1 cellular context compared by ENCODE assay signal in genomic region chr1:11934295-11935039, GRCh38.
TF ChIP-seq lines count a peak whose summit lies in the region.

PLOD1 (plus strand) TSS chr1:11934717; CDS start chr1:11934780, 63 bp downstream.

TF ChIP-seq in K562, 482 proteins besides CTCF, POLR2A, EP300 and RAD21 (continued from another document and continues in another):
- peak; percentile 82 for TF ChIP-seq STAT6 (CRISPR knock-in tag; IDR thresholded peaks at IDR 0.05)
- no peak for TF ChIP-seq ZNF316 (IDR thresholded peaks at IDR 0.05)
- no peak for TF ChIP-seq SETDB1 (IDR thresholded peaks at IDR 0.05; ENCODE audit: low read length)
- no peak for TF ChIP-seq THRA (IDR thresholded peaks at IDR 0.05)
- no peak for TF ChIP-seq ZNF133 (CRISPR knock-in tag; IDR thresholded peaks at IDR 0.05)
- no peak; the same call in 1 of the 2 replicates for TF ChIP-seq TEAD4 (IDR thresholded peaks at IDR 0.05; ENCODE audit: low read length)
- TF ChIP-seq TEAD4 (CRISPR knock-in tag; IDR thresholded peaks at IDR 0.05; ENCODE audit: borderline replicate concordance): no peak
- TF ChIP-seq TFE3 (CRISPR knock-in tag; IDR thresholded peaks at IDR 0.05): no peak
- peak; percentile 69 for TF ChIP-seq TBP (optimal IDR thresholded peaks at IDR 0.05; ENCODE audit: low read depth, low read length)
- no peak; the same call in 1 of the 2 replicates for TF ChIP-seq KLF1 (tag; IDR thresholded peaks at IDR 0.05)
- TF ChIP-seq TAF9B (IDR thresholded peaks at IDR 0.05; ENCODE audit: partially characterized antibody): no peak
- peak; percentile 80 for TF ChIP-seq RNF2 (IDR thresholded peaks at IDR 0.05)
- peak; percentile 42 to 64; a peak in 3 of 4 replicates for TF ChIP-seq SIN3A (IDR thresholded peaks at IDR 0.05; ENCODE audit: borderline replicate concordance in 2 of 2, control insufficient read depth in 1 of 2, low read depth in 2 of 2, low read length in 2 of 2)
- TF ChIP-seq, protein P1, sequence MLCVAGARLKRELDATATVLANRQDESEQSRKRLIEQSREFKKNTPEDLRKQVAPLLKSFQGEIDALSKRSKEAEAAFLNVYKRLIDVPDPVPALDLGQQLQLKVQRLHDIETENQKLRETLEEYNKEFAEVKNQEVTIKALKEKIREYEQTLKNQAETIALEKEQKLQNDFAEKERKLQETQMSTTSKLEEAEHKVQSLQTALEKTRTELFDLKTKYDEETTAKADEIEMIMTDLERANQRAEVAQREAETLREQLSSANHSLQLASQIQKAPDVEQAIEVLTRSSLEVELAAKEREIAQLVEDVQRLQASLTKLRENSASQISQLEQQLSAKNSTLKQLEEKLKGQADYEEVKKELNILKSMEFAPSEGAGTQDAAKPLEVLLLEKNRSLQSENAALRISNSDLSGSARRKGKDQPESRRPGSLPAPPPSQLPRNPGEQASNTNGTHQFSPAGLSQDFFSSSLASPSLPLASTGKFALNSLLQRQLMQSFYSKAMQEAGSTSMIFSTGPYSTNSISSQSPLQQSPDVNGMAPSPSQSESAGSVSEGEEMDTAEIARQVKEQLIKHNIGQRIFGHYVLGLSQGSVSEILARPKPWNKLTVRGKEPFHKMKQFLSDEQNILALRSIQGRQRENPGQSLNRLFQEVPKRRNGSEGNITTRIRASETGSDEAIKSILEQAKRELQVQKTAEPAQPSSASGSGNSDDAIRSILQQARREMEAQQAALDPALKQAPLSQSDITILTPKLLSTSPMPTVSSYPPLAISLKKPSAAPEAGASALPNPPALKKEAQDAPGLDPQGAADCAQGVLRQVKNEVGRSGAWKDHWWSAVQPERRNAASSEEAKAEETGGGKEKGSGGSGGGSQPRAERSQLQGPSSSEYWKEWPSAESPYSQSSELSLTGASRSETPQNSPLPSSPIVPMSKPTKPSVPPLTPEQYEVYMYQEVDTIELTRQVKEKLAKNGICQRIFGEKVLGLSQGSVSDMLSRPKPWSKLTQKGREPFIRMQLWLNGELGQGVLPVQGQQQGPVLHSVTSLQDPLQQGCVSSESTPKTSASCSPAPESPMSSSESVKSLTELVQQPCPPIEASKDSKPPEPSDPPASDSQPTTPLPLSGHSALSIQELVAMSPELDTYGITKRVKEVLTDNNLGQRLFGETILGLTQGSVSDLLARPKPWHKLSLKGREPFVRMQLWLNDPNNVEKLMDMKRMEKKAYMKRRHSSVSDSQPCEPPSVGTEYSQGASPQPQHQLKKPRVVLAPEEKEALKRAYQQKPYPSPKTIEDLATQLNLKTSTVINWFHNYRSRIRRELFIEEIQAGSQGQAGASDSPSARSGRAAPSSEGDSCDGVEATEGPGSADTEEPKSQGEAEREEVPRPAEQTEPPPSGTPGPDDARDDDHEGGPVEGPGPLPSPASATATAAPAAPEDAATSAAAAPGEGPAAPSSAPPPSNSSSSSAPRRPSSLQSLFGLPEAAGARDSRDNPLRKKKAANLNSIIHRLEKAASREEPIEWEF (CRISPR knock-in tag; IDR thresholded peaks at IDR 0.05): no peak
- TF ChIP-seq AFF1 (IDR thresholded peaks at IDR 0.05; ENCODE audit: low read depth in 1 of 2, partially characterized antibody in 2 of 2): peak in 1 of 2 experiments; percentile 74
- no peak; the same call in 1 of the 2 replicates for TF ChIP-seq NFIC (IDR thresholded peaks at IDR 0.05)
- no peak for TF ChIP-seq SRSF3 (IDR thresholded peaks at IDR 0.05; ENCODE audit: insufficient read depth, low read length)
- TF ChIP-seq HNRNPL (IDR thresholded peaks at IDR 0.05; ENCODE audit: low read depth, low read length): peak; percentile 84
- TF ChIP-seq POU5F1 (IDR thresholded peaks at IDR 0.05; ENCODE audit: borderline replicate concordance, low read depth, low read length, partially characterized antibody): no peak
- TF ChIP-seq RFX5 (IDR thresholded peaks at IDR 0.05; ENCODE audit: low read depth, low read length): no peak
- TF ChIP-seq ZZZ3 (IDR thresholded peaks at IDR 0.05): no peak
- TF ChIP-seq ZNF280B (CRISPR knock-in tag; IDR thresholded peaks at IDR 0.05): no peak
- peak; percentile 57 to 71 for TF ChIP-seq E2F6 (IDR thresholded peaks at IDR 0.05; ENCODE audit: borderline replicate concordance in 1 of 2, extremely low read depth in 1 of 2, insufficient read depth in 1 of 2, insufficient read length in 1 of 2, low read depth in 1 of 2, low read length in 1 of 2, poor library complexity in 1 of 2, severe bottlenecking in 1 of 2)
- TF ChIP-seq MYC (IDR thresholded peaks at IDR 0.05; ENCODE audit: low read depth, low read length): peak; percentile 84
- TF ChIP-seq MYC (CRISPR knock-in tag; IDR thresholded peaks at IDR 0.05; ENCODE audit: borderline replicate concordance, low read depth): peak; percentile 65; the same call in 1 of the 2 replicates
- TF ChIP-seq HMG20A (CRISPR knock-in tag; conservative IDR thresholded peaks at IDR 0.05): no peak
- peak; percentile 42; the same call in 1 of the 2 replicates for TF ChIP-seq GTF2E2 (tag; IDR thresholded peaks at IDR 0.05)
- no peak; the same call in 1 of the 2 replicates for TF ChIP-seq ZBTB2 (IDR thresholded peaks at IDR 0.05)
- TF ChIP-seq ZNF696 (CRISPR knock-in tag; conservative IDR thresholded peaks at IDR 0.05): no peak
- TF ChIP-seq GABPA (tag; conservative IDR thresholded peaks at IDR 0.05; ENCODE audit: low read depth): peak; percentile 15; the same call in 1 of the 2 replicates
- TF ChIP-seq FOXJ2 (tag; IDR thresholded peaks at IDR 0.05): no peak
- TF ChIP-seq ZNF143 (CRISPR knock-in tag; IDR thresholded peaks at IDR 0.05): no peak
- TF ChIP-seq PURB (CRISPR knock-in tag; IDR thresholded peaks at IDR 0.05; ENCODE audit: low read depth): no peak
- TF ChIP-seq ZKSCAN1 (IDR thresholded peaks at IDR 0.05; ENCODE audit: low read depth, low read length): peak; percentile 55; the same call in 1 of the 2 replicates
- no peak for TF ChIP-seq TCF3 (CRISPR knock-in tag; IDR thresholded peaks at IDR 0.05)
- no peak for TF ChIP-seq DNMT1 (IDR thresholded peaks at IDR 0.05)
- TF ChIP-seq ELF1 (tag; IDR thresholded peaks at IDR 0.05): peak; percentile 31; the same call in 1 of the 2 replicates
- TF ChIP-seq SMAD3 (CRISPR knock-in tag; conservative IDR thresholded peaks at IDR 0.05): no peak; the same call in 1 of the 2 replicates
- TF ChIP-seq TAL1 (IDR thresholded peaks at IDR 0.05): peak; percentile 18; the same call in 1 of the 2 replicates
- no peak for TF ChIP-seq ZFP1 (CRISPR knock-in tag; IDR thresholded peaks at IDR 0.05)
- TF ChIP-seq HNRNPUL1 (IDR thresholded peaks at IDR 0.05; ENCODE audit: low read length): no peak
- TF ChIP-seq NFE2L1 (tag; IDR thresholded peaks at IDR 0.05; ENCODE audit: borderline replicate concordance, low read depth): no peak
- no peak for TF ChIP-seq ATF2 (CRISPR knock-in tag; IDR thresholded peaks at IDR 0.05)
- peak; percentile 95 for TF ChIP-seq PHF8 (IDR thresholded peaks at IDR 0.05; ENCODE audit: borderline replicate concordance, low read length)
- TF ChIP-seq OTX1 (CRISPR knock-in tag; IDR thresholded peaks at IDR 0.05): no peak
